Comparison of ENCODE assay signal across 19 cellular contexts in genomic region chr18:11077548-11078187, GRCh38.
DNase-seq lines count a peak whose midpoint lies in the region; ATAC-seq, FAIRE-seq and TF ChIP-seq lines count a peak whose summit lies in the region.
"Had no signal": no experiment of that assay in that cellular context is flagged by ENCODE, and none has a peak within 500 bp of the region (broad histone marks: within the 10 kb centered on the region; RNA-seq: fewer than 3 reads in every experiment).

No MANE protein-coding gene starts in this region.

- H3K36me3 Mint-ChIP-seq in astrocyte (ENCODE audit: low read depth, unreplicated experiment): no peaks in the 10 kb centered on the region

- H3K9me3 Mint-ChIP-seq in astrocyte (ENCODE audit: unreplicated experiment): no peaks in the 10 kb centered on the region
- H3K9me3 Mint-ChIP-seq: CD4-positive, alpha-beta T cell; GM23338 had no signal

- TF ChIP-seq EP300 in esophagus muscularis mucosa (IDR thresholded peaks at IDR 0.05): no peak

- H3K4me2 ChIP-seq in astrocyte (ENCODE audit: low read length): no peak overlapping the region
- H3K4me2 ChIP-seq: BLaER1 treated with 17β-estradiol and CSF1 and Interleukin-3, amounts not matched to agents 10 nM and 100 nM; GM23338 had no signal

- no peak overlapping the region for H2AFZ ChIP-seq in astrocyte (ENCODE audit: low read depth, low read length)
- H2AFZ ChIP-seq: GM23338 had no signal

- FAIRE-seq in GM12891 (lab: Jason Lieb, UNC) (peak; percentile 96), astrocyte (lab: Jason Lieb, UNC) (no peak), urothelium cell line (lab: Jason Lieb, UNC) (peak; percentile 99)
- FAIRE-seq: G401.6, GM18507, HepG2 had no signal

- H3K36me3 ChIP-seq in astrocyte (ENCODE audit: insufficient read depth, low read length): no peaks in the 10 kb centered on the region
- H3K36me3 ChIP-seq in esophagus muscularis mucosa: no peaks in the 10 kb centered on the region
- H3K36me3 ChIP-seq: BLaER1 treated with 17β-estradiol and CSF1 and Interleukin-3, amounts not matched to agents 10 nM and 100 nM had no signal

- H3K4me1 ChIP-seq in astrocyte (ENCODE audit: insufficient read depth, low read length): no peaks in the 10 kb centered on the region
- no peaks in the 10 kb centered on the region for H3K4me1 ChIP-seq in esophagus muscularis mucosa
- H3K4me1 ChIP-seq: BLaER1 treated with 17β-estradiol and CSF1 and Interleukin-3, amounts not matched to agents 10 nM and 100 nM had no signal

- intact Hi-C loops in esophagus muscularis mucosa (cut with DNase I): no loop called here
- intact Hi-C loops in Right ventricle myocardium inferior (cut with DNase I): no loop called here

- TF ChIP-seq CTCF in astrocyte (IDR thresholded peaks at IDR 0.05; ENCODE audit: insufficient read depth, low read depth, low read length): no peak
- TF ChIP-seq CTCF in esophagus muscularis mucosa (IDR thresholded peaks at IDR 0.05): no peak

- peaks cover 24% of the 10 kb centered on the region for H3K4me1 Mint-ChIP-seq in astrocyte (ENCODE audit: low read depth, unreplicated experiment)
- H3K4me1 Mint-ChIP-seq: GM23338 had no signal

- no peak overlapping the region for H3K4me3 Mint-ChIP-seq in astrocyte (ENCODE audit: unreplicated experiment)
- H3K4me3 Mint-ChIP-seq: CD4-positive, alpha-beta T cell; GM23338 had no signal

- no peak overlapping the region for H3K9ac ChIP-seq in astrocyte (ENCODE audit: low read length)
- H3K9ac ChIP-seq: BLaER1 treated with 17β-estradiol and CSF1 and Interleukin-3, amounts not matched to agents 10 nM and 100 nM had no signal

- ATAC-seq in Right ventricle myocardium inferior: no peak
- ATAC-seq: GM23338, HepG2 had no signal

- H3K27me3 ChIP-seq in astrocyte (ENCODE audit: insufficient read depth, low read length) (no peaks in the 10 kb centered on the region), esophagus muscularis mucosa (no peaks in the 10 kb centered on the region)
- H3K27me3 ChIP-seq: BLaER1 treated with 17β-estradiol and CSF1 and Interleukin-3, amounts not matched to agents 10 nM and 100 nM had no signal

- no peaks in the 10 kb centered on the region for H4K20me1 ChIP-seq in astrocyte (ENCODE audit: insufficient read depth, low read length)
- H4K20me1 ChIP-seq: BLaER1 treated with 17β-estradiol and CSF1 and Interleukin-3, amounts not matched to agents 10 nM and 100 nM had no signal

- no peak overlapping the region for H3K4me3 ChIP-seq in astrocyte (ENCODE audit: insufficient read depth, low read depth, low read length)
- H3K4me3 ChIP-seq in esophagus muscularis mucosa: no peak overlapping the region
- H3K4me3 ChIP-seq: BLaER1 treated with 17β-estradiol and CSF1 and Interleukin-3, amounts not matched to agents 10 nM and 100 nM; GM23338 had no signal

- no peaks in the 10 kb centered on the region for H3K9me3 ChIP-seq in astrocyte (ENCODE audit: insufficient read depth, low read depth, low read length)
- no peaks in the 10 kb centered on the region for H3K9me3 ChIP-seq in esophagus muscularis mucosa
- H3K9me3 ChIP-seq: BLaER1 treated with 17β-estradiol and CSF1 and Interleukin-3, amounts not matched to agents 10 nM and 100 nM had no signal

- H3K27ac Mint-ChIP-seq in astrocyte (ENCODE audit: unreplicated experiment): peak overlapping the region; percentile 67
- H3K27ac Mint-ChIP-seq: CD4-positive, alpha-beta T cell; GM23338 had no signal

- H3K27me3 Mint-ChIP-seq in astrocyte (ENCODE audit: low read depth, unreplicated experiment): peaks cover 2% of the 10 kb centered on the region
- H3K27me3 Mint-ChIP-seq: CD4-positive, alpha-beta T cell had no signal

- no peak for TF ChIP-seq POLR2A in GM12891 (IDR thresholded peaks at IDR 0.05; ENCODE audit: low read depth, low read length)
- no peak for TF ChIP-seq POLR2A in esophagus muscularis mucosa (IDR thresholded peaks at IDR 0.05; ENCODE audit: low read depth)

- no peak for DNase-seq in GM12891 (ENCODE audit: insufficient read length, low spot score)
- DNase-seq in astrocyte (ENCODE audit: low read depth): no peak
- peak; percentile 42 for DNase-seq in esophagus muscularis mucosa (ENCODE audit: extremely low spot score)
- DNase-seq in urothelium cell line (ENCODE audit: low spot score): no peak
- DNase-seq in T-helper 1 cell: no peak
- DNase-seq in HT-29 (ENCODE audit: low spot score): no peak
- DNase-seq in Right ventricle myocardium inferior (ENCODE audit: missing footprints): no peak
- DNase-seq: ACHN; CD4-positive, alpha-beta T cell; DMS153; DMS79 treated with DMSO at 0.1 percent for 48 hours; EL; H7; Karpas-422 had no signal

- 83% methylated on average over 5 of the region's 5 CpGs for WGBS in esophagus muscularis mucosa

- H3K27ac ChIP-seq in astrocyte (ENCODE audit: low read depth, low read length) (no peak overlapping the region), esophagus muscularis mucosa (replicated peaks in 1 of 4) (no peak overlapping the region)
- H3K27ac ChIP-seq: BLaER1 treated with 17β-estradiol and CSF1 and Interleukin-3, amounts not matched to agents 10 nM and 100 nM had no signal

- H3K79me2 ChIP-seq in astrocyte (ENCODE audit: insufficient read depth, low read length): no peaks in the 10 kb centered on the region

TF ChIP-seq in GM12891, 5 proteins besides CTCF, POLR2A, EP300 and RAD21:
- no peak for TF ChIP-seq POLR2AphosphoS5 (IDR thresholded peaks at IDR 0.05; ENCODE audit: low read depth, low read length)
- no peak for TF ChIP-seq SPI1 (IDR thresholded peaks at IDR 0.05; ENCODE audit: low read depth, low read length)
TF ChIP-seq in GM12891: peak in this region for 0.
